ENCODE assay signal across 8 cellular contexts in genomic region chr2:31324000-31324633, GRCh38.
A peak's percentile ranks its signal among the peaks of the same experiment; 100 is the strongest.
DNase-seq lines count a peak whose midpoint lies in the region; ATAC-seq, FAIRE-seq and TF ChIP-seq lines count a peak whose summit lies in the region.

No MANE protein-coding gene starts in this region.

- CTCF ChIA-PET in A549 (lab: Yijun Ruan, JAX): interaction anchor here (0.7 kb wide), 1 partner anchor 24 kb away, joined by 4 read pairs; no protein-coding TSS in a partner anchor

- H3K9me3 ChIP-seq in A549: no peaks in the 10 kb centered on the region

- H3K4me3 ChIP-seq in A549: peak overlapping the region; percentile 26; the same call in 2 of the 3 replicates

- peak overlapping the region; percentile 27 for H3K4me3 Mint-ChIP-seq in stimulated activated naive CD8-positive, alpha-beta T cell treated with anti-CD3 and anti-CD28 coated beads, Interleukin-15, Interleukin-2, amounts not matched to agents 100 ng/mL and 50 ng/mL, for 24 hours

- H3K9me3 Mint-ChIP-seq in stimulated activated naive CD8-positive, alpha-beta T cell treated with anti-CD3 and anti-CD28 coated beads, Interleukin-15, Interleukin-2, amounts not matched to agents 100 ng/mL and 50 ng/mL, for 24 hours: no peaks in the 10 kb centered on the region

- no peaks in the 10 kb centered on the region for H3K36me3 Mint-ChIP-seq in stimulated activated naive CD8-positive, alpha-beta T cell treated with anti-CD3 and anti-CD28 coated beads, Interleukin-15, Interleukin-2, amounts not matched to agents 100 ng/mL and 50 ng/mL, for 24 hours (ENCODE audit: low read depth)

- TF ChIP-seq CTCF in A549 (IDR thresholded peaks at IDR 0.05): no peak

- peak overlapping the region; percentile 66 for H3K4me2 ChIP-seq in A549

- H3K4me1 ChIP-seq in A549: peaks cover 13% of the 10 kb centered on the region; the same call in 2 of the 3 replicates

- ATAC-seq in A549 (0 out of 6 replicates have a peak, but pooled peaks of 1 of the 2 experiments have one; percentile 21), HG03520 (IDR thresholded peaks at IDR 0.05; ENCODE audit: unreplicated experiment) (peak; percentile 68)

- no peak for TF ChIP-seq RAD21 in A549 (conservative IDR thresholded peaks at IDR 0.05 in 1 of 2, IDR thresholded peaks at IDR 0.05 in 1 of 2)

- 26% methylated on average over 5 of the region's 5 CpGs for WGBS in A549 (ENCODE audit: missing lambda C conversion rate)

- TF ChIP-seq POLR2A in A549 (IDR thresholded peaks at IDR 0.05; ENCODE audit: low read length): no peak

- no peaks in the 10 kb centered on the region for H3K27me3 Mint-ChIP-seq in stimulated activated naive CD8-positive, alpha-beta T cell treated with anti-CD3 and anti-CD28 coated beads, Interleukin-15, Interleukin-2, amounts not matched to agents 100 ng/mL and 50 ng/mL, for 24 hours

- DNase-seq in A549 (ENCODE audit: low read depth in 1 of 2, low spot score in 1 of 2) (no peak), GM19240 (ENCODE audit: insufficient read length, low spot score) (peak; percentile 20), dermis microvascular lymphatic vessel endothelial cell (ENCODE audit: low read depth in 2 of 2) (peak; percentile 8 to 22), NCI-H1105 treated with DMSO at 0.1 percent for 48 hours (lab: John Stamatoyannopoulos, UW) (no peak), NK-92 (lab: John Stamatoyannopoulos, UW; ENCODE audit: unreplicated experiment) (no peak), NCI-H2171 (lab: John Stamatoyannopoulos, UW) (no peak)

- TF ChIP-seq EP300 in A549 (IDR thresholded peaks at IDR 0.05): no peak

- no peak for FAIRE-seq in A549 (lab: Jason Lieb, UNC)

- H3K27ac Mint-ChIP-seq in stimulated activated naive CD8-positive, alpha-beta T cell treated with anti-CD3 and anti-CD28 coated beads, Interleukin-15, Interleukin-2, amounts not matched to agents 100 ng/mL and 50 ng/mL, for 24 hours: peak overlapping the region; percentile 9

- H3K4me1 Mint-ChIP-seq in stimulated activated naive CD8-positive, alpha-beta T cell treated with anti-CD3 and anti-CD28 coated beads, Interleukin-15, Interleukin-2, amounts not matched to agents 100 ng/mL and 50 ng/mL, for 24 hours (ENCODE audit: low read depth): peaks cover 40% of the 10 kb centered on the region

- POLR2A ChIA-PET in A549 (lab: Yijun Ruan, JAX): interaction anchor here (0.6 kb wide), 1 partner anchor 549 kb away, joined by 3 read pairs; no protein-coding TSS in a partner anchor

- H3K27ac ChIP-seq in A549: 0 out of 6 replicates have a peak overlapping the region, but pooled peaks of 1 of the 2 experiments have one; percentile 29

TF ChIP-seq in A549, 52 proteins besides CTCF, POLR2A, EP300 and RAD21:
- TF ChIP-seq FOSL2 (IDR thresholded peaks at IDR 0.05) (no peak), FOSL2 (CRISPR knock-in tag; IDR thresholded peaks at IDR 0.05) (peak; percentile 59), MAFK (IDR thresholded peaks at IDR 0.05; ENCODE audit: partially characterized antibody) (peak; percentile 77), TP53 (CRISPR knock-in tag; IDR thresholded peaks at IDR 0.05) (no peak), HOXB5 (CRISPR knock-in tag; IDR thresholded peaks at IDR 0.05) (no peak), CHD2 (IDR thresholded peaks at IDR 0.05; ENCODE audit: low read length, partially characterized antibody) (no peak), HDAC2 (IDR thresholded peaks at IDR 0.05) (no peak)

Comparison
In these comparisons a context has a peak if more than half of its experiments do, and no peak if none do; other contexts are left out.
1. DNase-seq: peak in GM19240 (single experiment) and dermis microvascular lymphatic vessel endothelial cell (2 of 2); none in A549 (0 of 2), NCI-H1105 treated with DMSO at 0.1 percent for 48 hours (single experiment), NK-92 (single experiment) and NCI-H2171 (single experiment).